In the genomic region with DNA sequence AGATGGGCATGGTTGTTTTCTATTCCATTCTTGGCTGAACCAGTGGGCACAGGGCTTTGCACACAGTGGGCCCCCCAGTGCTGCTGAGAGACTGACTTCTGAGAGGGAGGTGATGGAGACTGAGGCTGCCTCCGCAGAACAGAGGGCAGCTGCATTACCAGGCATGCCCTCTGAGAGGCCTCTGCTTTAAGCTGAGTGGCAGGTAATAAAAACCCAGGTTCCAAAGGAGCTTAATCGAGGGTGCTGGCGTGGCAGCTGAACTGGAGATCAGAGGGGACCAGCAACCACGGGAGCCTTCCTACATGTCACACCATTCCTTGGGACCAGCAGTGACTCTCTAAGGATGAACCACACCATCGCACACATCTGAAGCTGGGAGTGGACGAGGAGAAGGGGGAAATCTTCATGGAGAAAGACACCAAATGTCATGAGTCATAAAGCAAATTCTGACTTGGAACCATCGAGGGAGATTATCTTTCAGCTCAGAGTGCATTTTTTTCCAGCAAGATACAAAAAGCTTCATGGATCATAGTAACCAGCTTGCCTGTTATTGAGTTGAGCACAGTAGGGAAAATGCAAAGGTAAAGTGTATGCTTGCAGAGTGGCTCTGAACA, we compare ENCODE assay signal across 11 cellular contexts. TPM values are rescaled to one million over a fixed set of nuclear protein-coding genes. Genes with fewer than 3 reads are reported as not detected.
DNase-seq lines count a peak whose midpoint lies in the region; ATAC-seq and TF ChIP-seq lines count a peak whose summit lies in the region.
"Had no signal": no experiment of that assay in that cellular context is flagged by ENCODE, and none has a peak within 500 bp of the region (broad histone marks: within the 10 kb centered on the region; RNA-seq: fewer than 3 reads in every experiment).

No MANE protein-coding gene starts in this region.

- peak; percentile 31 for TF ChIP-seq CTCF in GM12873 (IDR thresholded peaks at IDR 0.05; ENCODE audit: insufficient read depth, low read depth, low read length, missing control alignments)
- TF ChIP-seq CTCF in fibroblast of mammary gland (conservative IDR thresholded peaks at IDR 0.05; ENCODE audit: control insufficient read depth, insufficient read depth, low read depth, low read length) = no peak
- no peak for TF ChIP-seq CTCF in osteocyte (IDR thresholded peaks at IDR 0.05)

- no peak overlapping the region for H3K4me3 Mint-ChIP-seq in osteocyte (ENCODE audit: unreplicated experiment)

- peak overlapping the region; percentile 73 for H3K27ac Mint-ChIP-seq in osteocyte (ENCODE audit: unreplicated experiment)

- peaks cover 76% of the 10 kb centered on the region for H3K4me1 Mint-ChIP-seq in osteocyte (ENCODE audit: unreplicated experiment)

- H3K27me3 Mint-ChIP-seq in osteocyte (ENCODE audit: unreplicated experiment) = no peaks in the 10 kb centered on the region

- ATAC-seq in GM21367 (IDR thresholded peaks at IDR 0.05; ENCODE audit: unreplicated experiment) (no peak), GM21528 (IDR thresholded peaks at IDR 0.05; ENCODE audit: low FRiP score, unreplicated experiment) (no peak), HG03457 (IDR thresholded peaks at IDR 0.05; ENCODE audit: unreplicated experiment) (no peak)

- peaks cover 7% of the 10 kb centered on the region for H3K36me3 Mint-ChIP-seq in osteocyte (ENCODE audit: unreplicated experiment)

- H3K9me3 Mint-ChIP-seq in osteocyte (ENCODE audit: unreplicated experiment) = no peaks in the 10 kb centered on the region

- DNase-seq in NCI-H510A treated with DMSO at 0.1 percent for 48 hours (lab: John Stamatoyannopoulos, UW) (peak; percentile 44), fibroblast of mammary gland (ENCODE audit: low read depth) (peak; percentile 41), osteocyte (ENCODE audit: extremely low spot score, unreplicated experiment) (no peak)
- DNase-seq in activated CD4-positive, alpha-beta T cell treated with anti-CD3 and anti-CD28 coated beads, Interleukin-2, amount 50 U/mL, for 48 hours = no peak
- DNase-seq: GF-D8, NCI-H1436 had no signal

- H3K4me3 ChIP-seq in fibroblast of mammary gland (ENCODE audit: control insufficient read depth, low read depth, low read length) = no peak overlapping the region
- H3K4me3 ChIP-seq: skin epidermis had no signal

RNA-seq across cellular contexts. Expression of gene HIPK2, which starts 24.6 kb away (rescaled TPM):
- 90.8 and 96.9 TPM in 2 replicates for total RNA-seq in osteocyte

Comparison
In these comparisons a context has a peak if more than half of its experiments do, and no peak if none do; other contexts are left out.
1. DNase-seq: peak in NCI-H510A treated with DMSO at 0.1 percent for 48 hours (single experiment) and fibroblast of mammary gland (single experiment); none in osteocyte (single experiment) and activated CD4-positive, alpha-beta T cell treated with anti-CD3 and anti-CD28 coated beads, Interleukin-2, amount 50 U/mL, for 48 hours (0 of 2).